1 cellular context compared by ENCODE assay signal in the genomic region with DNA sequence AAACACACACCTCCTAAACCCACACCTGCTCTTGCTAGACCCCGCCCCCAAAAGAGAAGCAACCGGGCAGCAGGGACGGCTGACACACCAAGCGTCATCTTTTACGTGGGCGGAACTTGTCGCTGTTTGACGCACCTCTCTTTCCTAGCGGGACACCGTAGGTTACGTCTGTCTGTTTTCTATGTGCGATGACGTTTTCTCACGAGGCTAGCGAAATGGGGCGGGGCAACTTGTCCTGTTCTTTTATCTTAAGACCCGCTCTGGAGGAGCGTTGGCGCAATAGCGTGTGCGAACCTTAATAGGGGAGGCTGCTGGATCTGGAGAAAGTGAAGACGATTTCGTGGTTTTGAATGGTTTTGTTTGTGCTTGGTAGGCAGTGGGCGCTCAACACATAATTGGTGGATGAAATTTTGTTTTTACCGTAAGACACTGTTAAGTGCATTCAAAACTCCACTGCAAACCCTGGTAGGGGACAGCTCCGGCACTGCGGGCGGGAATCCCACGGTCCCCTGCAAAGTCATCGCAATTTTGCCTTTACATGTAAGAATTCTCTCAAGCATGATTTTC.
TF ChIP-seq lines count a peak whose summit lies in the region.

No MANE protein-coding gene starts in this region.

TF ChIP-seq in K562, 482 proteins besides CTCF, POLR2A, EP300 and RAD21 (continued from another document and continues in another):
- no peak for TF ChIP-seq BRF2 (IDR thresholded peaks at IDR 0.05; ENCODE audit: borderline replicate concordance, insufficient read depth, insufficient read length)
- TF ChIP-seq GATAD2A (IDR thresholded peaks at IDR 0.05) = no peak
- no peak for TF ChIP-seq DDX20 (tag; IDR thresholded peaks at IDR 0.05; ENCODE audit: low read depth)
- no peak for TF ChIP-seq HNRNPL (IDR thresholded peaks at IDR 0.05; ENCODE audit: low read depth, low read length)
- no peak for TF ChIP-seq SRSF3 (IDR thresholded peaks at IDR 0.05; ENCODE audit: insufficient read depth, low read length)
- no peak for TF ChIP-seq NCOA6 (IDR thresholded peaks at IDR 0.05)
- TF ChIP-seq RCOR1 (IDR thresholded peaks at IDR 0.05; ENCODE audit: borderline replicate concordance in 1 of 2, low read depth in 2 of 2, low read length in 2 of 2) = no peak
- no peak for TF ChIP-seq TCF7L2 (IDR thresholded peaks at IDR 0.05; ENCODE audit: low read depth, low read length)
- no peak for TF ChIP-seq KDM5B (IDR thresholded peaks at IDR 0.05; ENCODE audit: insufficient replicate concordance, low read depth, low read length)
- no peak for TF ChIP-seq ILF3 (IDR thresholded peaks at IDR 0.05; ENCODE audit: borderline replicate concordance)
- TF ChIP-seq, protein P1, sequence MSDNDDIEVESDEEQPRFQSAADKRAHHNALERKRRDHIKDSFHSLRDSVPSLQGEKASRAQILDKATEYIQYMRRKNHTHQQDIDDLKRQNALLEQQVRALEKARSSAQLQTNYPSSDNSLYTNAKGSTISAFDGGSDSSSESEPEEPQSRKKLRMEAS (CRISPR knock-in tag; IDR thresholded peaks at IDR 0.05) = peak; percentile 28; the same call in 1 of the 2 replicates
- no peak for TF ChIP-seq ZNF445 (CRISPR knock-in tag; IDR thresholded peaks at IDR 0.05; ENCODE audit: low read depth)
- TF ChIP-seq, protein P2, sequence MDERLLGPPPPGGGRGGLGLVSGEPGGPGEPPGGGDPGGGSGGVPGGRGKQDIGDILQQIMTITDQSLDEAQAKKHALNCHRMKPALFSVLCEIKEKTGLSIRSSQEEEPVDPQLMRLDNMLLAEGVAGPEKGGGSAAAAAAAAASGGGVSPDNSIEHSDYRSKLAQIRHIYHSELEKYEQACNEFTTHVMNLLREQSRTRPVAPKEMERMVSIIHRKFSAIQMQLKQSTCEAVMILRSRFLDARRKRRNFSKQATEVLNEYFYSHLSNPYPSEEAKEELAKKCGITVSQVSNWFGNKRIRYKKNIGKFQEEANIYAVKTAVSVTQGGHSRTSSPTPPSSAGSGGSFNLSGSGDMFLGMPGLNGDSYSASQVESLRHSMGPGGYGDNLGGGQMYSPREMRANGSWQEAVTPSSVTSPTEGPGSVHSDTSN (CRISPR knock-in tag; IDR thresholded peaks at IDR 0.05; ENCODE audit: low read depth) = no peak
- TF ChIP-seq, protein P2 (tag; conservative IDR thresholded peaks at IDR 0.05; ENCODE audit: low read depth) = 0 out of 2 replicates have a peak, but pooled peaks have one; percentile 17
- no peak for TF ChIP-seq ZNF561 (CRISPR knock-in tag; conservative IDR thresholded peaks at IDR 0.05)
- TF ChIP-seq MEIS2 (IDR thresholded peaks at IDR 0.05; ENCODE audit: partially characterized antibody) = peak; percentile 47
- TF ChIP-seq L3MBTL2 (IDR thresholded peaks at IDR 0.05) = peak; percentile 70
- no peak for TF ChIP-seq ZNF274 (IDR thresholded peaks at IDR 0.05; ENCODE audit: borderline replicate concordance, low read depth, low read length)
- no peak for TF ChIP-seq ZNF589 (CRISPR knock-in tag; IDR thresholded peaks at IDR 0.05; ENCODE audit: low read depth)
- TF ChIP-seq ZNF347 (CRISPR knock-in tag; IDR thresholded peaks at IDR 0.05; ENCODE audit: low read depth) = no peak
- no peak for TF ChIP-seq MTF1 (CRISPR knock-in tag; IDR thresholded peaks at IDR 0.05; ENCODE audit: borderline replicate concordance)
- TF ChIP-seq RBM39 (optimal IDR thresholded peaks at IDR 0.05; ENCODE audit: low read depth, low read length) = no peak
- TF ChIP-seq DLX4 (CRISPR knock-in tag; IDR thresholded peaks at IDR 0.05) = no peak
- no peak for TF ChIP-seq ZNF212 (CRISPR knock-in tag; IDR thresholded peaks at IDR 0.05)
- no peak for TF ChIP-seq ARID1B (IDR thresholded peaks at IDR 0.05)
- no peak for TF ChIP-seq SRSF1 (IDR thresholded peaks at IDR 0.05; ENCODE audit: low read depth, low read length)
- no peak for TF ChIP-seq TOE1 (IDR thresholded peaks at IDR 0.05; ENCODE audit: borderline replicate concordance)
- no peak for TF ChIP-seq TOE1 (CRISPR knock-in tag; IDR thresholded peaks at IDR 0.05; ENCODE audit: borderline replicate concordance, low read depth)
- TF ChIP-seq KAT7 (CRISPR knock-in tag; IDR thresholded peaks at IDR 0.05; ENCODE audit: borderline replicate concordance) = no peak
- TF ChIP-seq, protein P3, sequence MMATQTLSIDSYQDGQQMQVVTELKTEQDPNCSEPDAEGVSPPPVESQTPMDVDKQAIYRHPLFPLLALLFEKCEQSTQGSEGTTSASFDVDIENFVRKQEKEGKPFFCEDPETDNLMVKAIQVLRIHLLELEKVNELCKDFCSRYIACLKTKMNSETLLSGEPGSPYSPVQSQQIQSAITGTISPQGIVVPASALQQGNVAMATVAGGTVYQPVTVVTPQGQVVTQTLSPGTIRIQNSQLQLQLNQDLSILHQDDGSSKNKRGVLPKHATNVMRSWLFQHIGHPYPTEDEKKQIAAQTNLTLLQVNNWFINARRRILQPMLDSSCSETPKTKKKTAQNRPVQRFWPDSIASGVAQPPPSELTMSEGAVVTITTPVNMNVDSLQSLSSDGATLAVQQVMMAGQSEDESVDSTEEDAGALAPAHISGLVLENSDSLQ (IDR thresholded peaks at IDR 0.05) = peak; percentile 71
- TF ChIP-seq RB1 (IDR thresholded peaks at IDR 0.05; ENCODE audit: low read depth) = no peak
- no peak for TF ChIP-seq BRF1 (IDR thresholded peaks at IDR 0.05; ENCODE audit: borderline replicate concordance, extremely low read depth, insufficient read length)
- no peak for TF ChIP-seq ZNF133 (CRISPR knock-in tag; IDR thresholded peaks at IDR 0.05)
- TF ChIP-seq DPF2 (IDR thresholded peaks at IDR 0.05) = 0 out of 2 replicates have a peak, but pooled peaks have one; percentile 26
- TF ChIP-seq, protein P4, sequence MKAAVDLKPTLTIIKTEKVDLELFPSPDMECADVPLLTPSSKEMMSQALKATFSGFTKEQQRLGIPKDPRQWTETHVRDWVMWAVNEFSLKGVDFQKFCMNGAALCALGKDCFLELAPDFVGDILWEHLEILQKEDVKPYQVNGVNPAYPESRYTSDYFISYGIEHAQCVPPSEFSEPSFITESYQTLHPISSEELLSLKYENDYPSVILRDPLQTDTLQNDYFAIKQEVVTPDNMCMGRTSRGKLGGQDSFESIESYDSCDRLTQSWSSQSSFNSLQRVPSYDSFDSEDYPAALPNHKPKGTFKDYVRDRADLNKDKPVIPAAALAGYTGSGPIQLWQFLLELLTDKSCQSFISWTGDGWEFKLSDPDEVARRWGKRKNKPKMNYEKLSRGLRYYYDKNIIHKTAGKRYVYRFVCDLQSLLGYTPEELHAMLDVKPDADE (conservative IDR thresholded peaks at IDR 0.05; ENCODE audit: control insufficient read depth, low read depth, low read length) = no peak
- no peak for TF ChIP-seq ZNF140 (CRISPR knock-in tag; IDR thresholded peaks at IDR 0.05)
- TF ChIP-seq FUS (optimal IDR thresholded peaks at IDR 0.05; ENCODE audit: low read depth, low read length) = no peak
- no peak for TF ChIP-seq TAF7 (tag; IDR thresholded peaks at IDR 0.05)
- TF ChIP-seq TAF1 (IDR thresholded peaks at IDR 0.05; ENCODE audit: control insufficient read depth, extremely low read depth, insufficient read depth, low read length, severe bottlenecking) = peak; percentile 33
- no peak for TF ChIP-seq PYGO2 (tag; IDR thresholded peaks at IDR 0.05)
- no peak for TF ChIP-seq ZNF311 (CRISPR knock-in tag; IDR thresholded peaks at IDR 0.05)
- no peak for TF ChIP-seq ZNF699 (CRISPR knock-in tag; IDR thresholded peaks at IDR 0.05; ENCODE audit: insufficient replicate concordance)
- no peak for TF ChIP-seq FOXJ3 (CRISPR knock-in tag; IDR thresholded peaks at IDR 0.05)
- no peak for TF ChIP-seq BCOR (IDR thresholded peaks at IDR 0.05)
- no peak for TF ChIP-seq ADNP (tag; IDR thresholded peaks at IDR 0.05)
- TF ChIP-seq MTA3 (IDR thresholded peaks at IDR 0.05; ENCODE audit: borderline replicate concordance) = peak; percentile 98
- TF ChIP-seq CHD2 (IDR thresholded peaks at IDR 0.05; ENCODE audit: low read depth, low read length) = no peak
- no peak for TF ChIP-seq HNRNPUL1 (IDR thresholded peaks at IDR 0.05; ENCODE audit: low read length)
- TF ChIP-seq NR2C1 (IDR thresholded peaks at IDR 0.05) = no peak
- TF ChIP-seq NR2C1 (tag; IDR thresholded peaks at IDR 0.05) = no peak
- TF ChIP-seq ZSCAN29 (IDR thresholded peaks at IDR 0.05) = no peak
- peak; percentile 93 for TF ChIP-seq ZNF407 (IDR thresholded peaks at IDR 0.05; ENCODE audit: low read depth)
- no peak for TF ChIP-seq MYNN (IDR thresholded peaks at IDR 0.05)
- TF ChIP-seq MYNN (CRISPR knock-in tag; IDR thresholded peaks at IDR 0.05) = no peak
- no peak for TF ChIP-seq NFRKB (IDR thresholded peaks at IDR 0.05; ENCODE audit: low read depth)
- TF ChIP-seq, protein P5, sequence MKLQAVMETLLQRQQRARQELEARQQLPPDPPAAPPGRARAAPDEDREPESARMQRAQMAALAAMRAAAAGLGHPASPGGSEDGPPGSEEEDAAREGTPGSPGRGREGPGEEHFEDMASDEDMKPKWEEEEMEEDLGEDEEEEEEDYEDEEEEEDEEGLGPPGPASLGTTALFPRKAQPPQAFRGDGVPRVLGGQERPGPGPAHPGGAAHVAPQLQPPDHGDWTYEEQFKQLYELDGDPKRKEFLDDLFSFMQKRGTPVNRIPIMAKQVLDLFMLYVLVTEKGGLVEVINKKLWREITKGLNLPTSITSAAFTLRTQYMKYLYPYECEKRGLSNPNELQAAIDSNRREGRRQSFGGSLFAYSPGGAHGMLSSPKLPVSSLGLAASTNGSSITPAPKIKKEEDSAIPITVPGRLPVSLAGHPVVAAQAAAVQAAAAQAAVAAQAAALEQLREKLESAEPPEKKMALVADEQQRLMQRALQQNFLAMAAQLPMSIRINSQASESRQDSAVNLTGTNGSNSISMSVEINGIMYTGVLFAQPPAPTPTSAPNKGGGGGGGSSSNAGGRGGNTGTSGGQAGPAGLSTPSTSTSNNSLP (IDR thresholded peaks at IDR 0.05; ENCODE audit: borderline replicate concordance, low read depth, low read length) = no peak
